11 cellular contexts compared by ENCODE assay signal in genomic region chr16:81830845-81831600, GRCh38. TPM values are rescaled to one million over a fixed set of nuclear protein-coding genes. Genes with fewer than 3 reads are reported as not detected.
DNase-seq lines count a peak whose midpoint lies in the region; ATAC-seq and TF ChIP-seq lines count a peak whose summit lies in the region.
"Had no signal": no experiment of that assay in that cellular context is flagged by ENCODE, and none has a peak within 500 bp of the region (broad histone marks: within the 10 kb centered on the region; RNA-seq: fewer than 3 reads in every experiment).

No MANE protein-coding gene starts in this region.

- H3K4me3 ChIP-seq in CD8-positive, alpha-beta memory T cell (ENCODE audit: low read length): peak overlapping the region; percentile 13
- H3K4me3 ChIP-seq: stomach had no signal

- POLR2A ChIA-PET in CD8-positive, alpha-beta memory T cell (lab: Charles Lee): no interaction called here

- peak overlapping the region; percentile 12 to 90 (median 74) for H3K4me3 Mint-ChIP-seq in CD8-positive, alpha-beta memory T cell
- peak overlapping the region; percentile 66 for H3K4me3 Mint-ChIP-seq in central memory CD8-positive, alpha-beta T cell
- no peak overlapping the region for H3K4me3 Mint-ChIP-seq in progenitor cell of endocrine pancreas (ENCODE audit: low read depth)

- no peak for DNase-seq in CD8-positive, alpha-beta memory T cell
- DNase-seq in central memory CD8-positive, alpha-beta T cell (ENCODE audit: low spot score in 2 of 2): no peak
- DNase-seq in EL (no peak), progenitor cell of endocrine pancreas (ENCODE audit: low spot score, unreplicated experiment) (no peak), posterior vena cava (ENCODE audit: low spot score) (no peak)
- DNase-seq: BE2C, foreskin melanocyte had no signal

- H3K36me3 ChIP-seq in CD8-positive, alpha-beta memory T cell (ENCODE audit: insufficient read depth, low read length): no peaks in the 10 kb centered on the region
- H3K36me3 ChIP-seq: BE2C, stomach had no signal

- no peaks in the 10 kb centered on the region for H3K9me3 ChIP-seq in CD8-positive, alpha-beta memory T cell (ENCODE audit: low read length)
- H3K9me3 ChIP-seq: BE2C, stomach had no signal

- H3K36me3 Mint-ChIP-seq in CD8-positive, alpha-beta memory T cell: peaks cover 0 to 3% (median 0%) of the 10 kb centered on the region in 3 donors
- H3K36me3 Mint-ChIP-seq in central memory CD8-positive, alpha-beta T cell (ENCODE audit: insufficient read depth): peaks cover 9% of the 10 kb centered on the region
- H3K36me3 Mint-ChIP-seq in progenitor cell of endocrine pancreas (ENCODE audit: insufficient read depth): no peaks in the 10 kb centered on the region

- H3K27ac ChIP-seq in CD8-positive, alpha-beta memory T cell (ENCODE audit: low read depth, low read length): no peak overlapping the region

- peak; percentile 3 for ATAC-seq in GM19397 (IDR thresholded peaks at IDR 0.05; ENCODE audit: unreplicated experiment)
- ATAC-seq in HG03460 (IDR thresholded peaks at IDR 0.05; ENCODE audit: unreplicated experiment): peak; percentile 6
- no peak for ATAC-seq in central memory CD8-positive, alpha-beta T cell (replicated peaks; ENCODE audit: extremely low read depth, poor library complexity, severe bottlenecking)
- ATAC-seq in GM19351 (IDR thresholded peaks at IDR 0.05; ENCODE audit: unreplicated experiment): no peak

- peaks cover 41 to 70% (median 56%) of the 10 kb centered on the region in 3 donors for H3K4me1 Mint-ChIP-seq in CD8-positive, alpha-beta memory T cell
- peaks cover 56% of the 10 kb centered on the region for H3K4me1 Mint-ChIP-seq in central memory CD8-positive, alpha-beta T cell
- H3K4me1 Mint-ChIP-seq in progenitor cell of endocrine pancreas (ENCODE audit: low read depth): no peaks in the 10 kb centered on the region

- no peaks in the 10 kb centered on the region for H3K27me3 ChIP-seq in CD8-positive, alpha-beta memory T cell (ENCODE audit: insufficient read depth, low read length, poor library complexity, severe bottlenecking)
- H3K27me3 ChIP-seq: BE2C, stomach had no signal

- no peaks in the 10 kb centered on the region for H3K9me3 Mint-ChIP-seq in CD8-positive, alpha-beta memory T cell
- H3K9me3 Mint-ChIP-seq in central memory CD8-positive, alpha-beta T cell: no peaks in the 10 kb centered on the region
- no peaks in the 10 kb centered on the region for H3K9me3 Mint-ChIP-seq in progenitor cell of endocrine pancreas (ENCODE audit: low read depth)

- H3K27me3 Mint-ChIP-seq in CD8-positive, alpha-beta memory T cell: peaks cover 0 to 1% of the 10 kb centered on the region in 2 donors
- H3K27me3 Mint-ChIP-seq in central memory CD8-positive, alpha-beta T cell: no peaks in the 10 kb centered on the region
- H3K27me3 Mint-ChIP-seq in progenitor cell of endocrine pancreas: peaks cover 3% of the 10 kb centered on the region

- intact Hi-C loops in posterior vena cava (cut with DNase I): no loop called here

- peaks cover 25% of the 10 kb centered on the region for H3K4me1 ChIP-seq in CD8-positive, alpha-beta memory T cell (ENCODE audit: insufficient read depth, low read length)
- H3K4me1 ChIP-seq: BE2C had no signal

- H3K27ac Mint-ChIP-seq in CD8-positive, alpha-beta memory T cell: peak overlapping the region; percentile 43 to 98 (median 76)
- H3K27ac Mint-ChIP-seq in central memory CD8-positive, alpha-beta T cell (ENCODE audit: low read depth): peak overlapping the region; percentile 75
- H3K27ac Mint-ChIP-seq in progenitor cell of endocrine pancreas: no peak overlapping the region

- CTCF ChIA-PET in CD8-positive, alpha-beta memory T cell (lab: Charles Lee): interaction anchor here (0.7 to 0.8 kb wide), 2 partner anchors 12 to 25 kb away, joined by 3 to 4 read pairs; no protein-coding TSS in a partner anchor

- TF ChIP-seq CTCF in progenitor cell of endocrine pancreas (IDR thresholded peaks at IDR 0.05; ENCODE audit: unreplicated experiment): no peak

RNA-seq across cellular contexts. Expression of gene PLCG2, which starts 51.9 kb away (rescaled TPM):
- 10 to 100 TPM; 14.2 to 16.2 TPM for total RNA-seq in CD8-positive, alpha-beta memory T cell
- 5.4 TPM for polyA plus RNA-seq in CD8-positive, alpha-beta memory T cell
- total RNA-seq in progenitor cell of endocrine pancreas (9.1 and 10.3 TPM in 2 replicates), posterior vena cava (10 to 100 TPM; 15.9 to 24.5 TPM)

Comparison
In these comparisons a context has a peak if more than half of its experiments do, and no peak if none do; other contexts are left out.
1. ATAC-seq: peak in GM19397 (single experiment) and HG03460 (single experiment); none in central memory CD8-positive, alpha-beta T cell (single experiment) and GM19351 (single experiment).